Comparison of ENCODE assay signal across 13 cellular contexts in the genomic region with DNA sequence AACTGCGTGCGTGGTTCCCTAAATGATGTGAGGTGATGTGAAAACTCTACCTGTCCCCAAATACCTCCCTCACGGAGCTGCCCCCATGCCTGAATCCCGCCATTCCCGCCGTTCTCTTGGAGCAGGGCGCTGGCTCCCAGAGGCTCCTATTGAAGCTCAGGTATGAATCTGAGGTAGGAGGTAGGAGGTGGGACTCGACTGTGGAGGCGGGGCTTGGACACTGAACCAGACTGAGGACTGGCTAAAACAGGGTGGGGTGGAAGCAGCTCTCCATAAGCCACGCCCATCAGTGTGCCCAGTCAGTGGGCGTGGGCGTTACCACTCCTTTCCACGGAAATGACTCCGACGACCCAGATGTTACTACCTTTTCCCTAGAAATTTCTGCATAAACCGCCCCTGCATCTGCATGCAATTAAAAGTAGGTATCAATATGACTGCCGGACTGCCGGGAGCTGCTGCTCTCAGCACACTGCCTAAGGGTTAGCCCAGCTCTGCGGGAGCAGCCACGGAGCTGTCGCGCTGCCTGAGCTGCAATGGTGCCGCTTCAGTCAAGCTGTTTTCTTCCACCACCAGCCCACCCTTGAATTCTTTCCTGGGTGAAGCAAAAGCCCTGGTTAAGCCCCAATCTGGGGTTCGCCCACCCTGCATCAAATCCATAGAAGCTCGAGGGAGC. TPM values are rescaled to one million over a fixed set of nuclear protein-coding genes. Genes with fewer than 3 reads are reported as not detected.
A peak's percentile ranks its signal among the peaks of the same experiment; 100 is the strongest.
DNase-seq lines count a peak whose midpoint lies in the region; ATAC-seq and TF ChIP-seq lines count a peak whose summit lies in the region.
"Had no signal": no experiment of that assay in that cellular context is flagged by ENCODE, and none has a peak within 500 bp of the region (broad histone marks: within the 10 kb centered on the region; RNA-seq: fewer than 3 reads in every experiment).

No MANE protein-coding gene starts in this region.

- H3K4me3 ChIP-seq in left ventricle myocardium inferior: peak overlapping the region; percentile 41
- peak overlapping the region; percentile 46 to 55 for H3K4me3 ChIP-seq in tibial artery

- peak overlapping the region in 1 of 7 donors; percentile 78 for H3K27ac Mint-ChIP-seq in CD14-positive monocyte
- H3K27ac Mint-ChIP-seq: activated B cell treated with CpG ODN at 0.5 μM for 24 hours had no signal

- no peaks in the 10 kb centered on the region for H3K4me1 ChIP-seq in left ventricle myocardium inferior
- peaks cover 0 to 46% (median 16%) of the 10 kb centered on the region in 4 donors for H3K4me1 ChIP-seq in tibial artery

- H3K4me1 Mint-ChIP-seq in CD14-positive monocyte: no peaks in the 10 kb centered on the region
- H3K4me1 Mint-ChIP-seq: activated B cell treated with CpG ODN at 0.5 μM for 24 hours had no signal

- no peaks in the 10 kb centered on the region for H3K9me3 ChIP-seq in left ventricle myocardium inferior (replicated peaks)
- H3K9me3 ChIP-seq in tibial artery: no peaks in the 10 kb centered on the region

- H3K9me3 Mint-ChIP-seq in CD14-positive monocyte: peaks cover 0 to 2% (median 0%) of the 10 kb centered on the region in 7 donors
- H3K9me3 Mint-ChIP-seq: activated B cell treated with CpG ODN at 0.5 μM for 24 hours had no signal

- peaks cover 38% of the 10 kb centered on the region for H3K27me3 ChIP-seq in left ventricle myocardium inferior (ENCODE audit: low read depth)
- H3K27me3 ChIP-seq in tibial artery: no peaks in the 10 kb centered on the region

- H3K27ac ChIP-seq in left ventricle myocardium inferior (replicated peaks) (no peak overlapping the region), tibial artery (peak overlapping the region; percentile 68 to 70)

- peaks cover 1 to 5% (median 3%) of the 10 kb centered on the region in 3 donors for H3K27me3 Mint-ChIP-seq in CD14-positive monocyte (ENCODE audit: low read depth in 3 of 3)

- H3K36me3 ChIP-seq in left ventricle myocardium inferior (no peaks in the 10 kb centered on the region), tibial artery (no peaks in the 10 kb centered on the region)

- no peaks in the 10 kb centered on the region for H3K36me3 Mint-ChIP-seq in CD14-positive monocyte

- intact Hi-C loops in left ventricle myocardium inferior (cut with micrococcal nuclease): no loop called here
- intact Hi-C loops in tibial artery (cut with DNase I; ENCODE audit: low total_unique reads): no loop called here
- intact Hi-C loops in CD14-positive monocyte (cut with micrococcal nuclease): no loop called here

- no peak overlapping the region for H3K4me3 Mint-ChIP-seq in CD14-positive monocyte
- H3K4me3 Mint-ChIP-seq: activated B cell treated with CpG ODN at 0.5 μM for 24 hours had no signal

- TF ChIP-seq CTCF in left ventricle myocardium inferior (IDR thresholded peaks at IDR 0.05; ENCODE audit: borderline replicate concordance): no peak
- no peak for TF ChIP-seq CTCF in tibial artery (IDR thresholded peaks at IDR 0.05)
- TF ChIP-seq CTCF in CD14-positive monocyte (IDR thresholded peaks at IDR 0.05): no peak

- ATAC-seq in GM18502 (IDR thresholded peaks at IDR 0.05; ENCODE audit: poor library complexity, unreplicated experiment): no peak

- peak; percentile 16 for DNase-seq in activated CD4-positive, alpha-beta T cell treated with anti-CD3 and anti-CD28 coated beads for 48 hours
- no peak for DNase-seq in activated CD4-positive, alpha-beta T cell treated with anti-CD3 and anti-CD28 coated beads for 1 hour
- DNase-seq in NCI-H748 treated with DMSO at 0.1 percent for 48 hours (lab: John Stamatoyannopoulos, UW) (peak; percentile 60), left ventricle myocardium inferior (no peak), tibial artery (peak; percentile 54 to 85), CD14-positive monocyte (ENCODE audit: low spot score) (no peak)
- no peak for DNase-seq in stimulated activated CD4-positive, alpha-beta T cell treated with anti-CD3 and anti-CD28 coated beads, Interleukin-2, amount 100 ng/mL, for 48 hours
- DNase-seq: activated B cell treated with CpG ODN at 0.5 μM for 24 hours; activated T-cell treated with anti-CD3 and anti-CD28 coated beads, Interleukin-2, amount 50 U/mL, for 48 hours; midbrain; NCI-H446; retina had no signal

RNA-seq across cellular contexts. Expression of a gene that starts 41.0 kb away (rescaled TPM):
- 0.38 TPM for total RNA-seq in left ventricle myocardium inferior
- polyA plus RNA-seq in CD14-positive monocyte: not detected
- total RNA-seq: activated B cell treated with CpG ODN at 0.5 μM for 24 hours had no signal

RNA-seq across cellular contexts. Expression of a gene that starts 52.8 kb away (rescaled TPM):
- total RNA-seq in left ventricle myocardium inferior: 1.5 TPM
- polyA plus RNA-seq in CD14-positive monocyte: not detected
- total RNA-seq: activated B cell treated with CpG ODN at 0.5 μM for 24 hours had no signal

Comparison
In these comparisons a context has a peak if more than half of its experiments do, and no peak if none do; other contexts are left out.
1. DNase-seq: peak in activated CD4-positive, alpha-beta T cell treated with anti-CD3 and anti-CD28 coated beads for 48 hours (single experiment), NCI-H748 treated with DMSO at 0.1 percent for 48 hours (single experiment) and tibial artery (2 of 2); none in activated CD4-positive, alpha-beta T cell treated with anti-CD3 and anti-CD28 coated beads for 1 hour (single experiment), left ventricle myocardium inferior (single experiment), stimulated activated CD4-positive, alpha-beta T cell treated with anti-CD3 and anti-CD28 coated beads, Interleukin-2, amount 100 ng/mL, for 48 hours (0 of 2) and CD14-positive monocyte (single experiment).